ENCODE assay signal across 27 cellular contexts in the genomic region with DNA sequence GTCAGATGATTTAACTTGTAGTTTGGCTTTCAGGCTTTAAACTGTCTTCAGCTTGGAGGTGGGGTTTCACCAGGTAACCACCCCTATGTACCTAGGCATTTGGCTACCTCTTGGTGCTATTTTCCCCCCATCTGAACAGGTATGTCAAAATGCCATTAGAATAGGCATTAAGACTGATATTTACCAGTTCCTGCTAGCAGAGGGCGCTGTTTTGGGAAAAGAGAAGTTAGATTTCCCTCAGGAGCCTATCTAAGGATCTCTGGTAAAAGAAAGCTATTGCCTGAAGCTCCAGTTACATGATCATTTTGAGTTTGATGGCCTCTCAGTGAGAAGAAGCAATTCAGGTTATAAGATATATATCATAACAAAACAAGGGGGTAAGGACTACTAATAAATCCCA.
DNase-seq lines count a peak whose midpoint lies in the region; ATAC-seq, FAIRE-seq and TF ChIP-seq lines count a peak whose summit lies in the region.
"Had no signal": no experiment of that assay in that cellular context is flagged by ENCODE, and none has a peak within 500 bp of the region (broad histone marks: within the 10 kb centered on the region; RNA-seq: fewer than 3 reads in every experiment).

No MANE protein-coding gene starts in this region.

- CTCF ChIA-PET in A549 (lab: Yijun Ruan, JAX), result no interaction called here

- H3K9me3 Mint-ChIP-seq in chondrocyte (ENCODE audit: low read depth), result peaks cover 43% of the 10 kb centered on the region
- H3K9me3 Mint-ChIP-seq: activated T-helper 1 cell treated with anti-CD3 and anti-CD28 coated beads, Interleukin-12 subunit alpha, Interleukin-12 subunit beta, Interleukin-2, Interleukin-4 antibody, amounts not matched to agents 30 ng/mL and 10 ng/mL and 1 ng/mL, durations not matched to agents 14 hours and 24 hours and 36 hours had no signal

- FAIRE-seq in A549 (lab: Jason Lieb, UNC), result peak; percentile 39
- FAIRE-seq: pancreas, TTC549 had no signal

- H3K4me3 Mint-ChIP-seq in chondrocyte (ENCODE audit: unreplicated experiment), result no peak overlapping the region
- H3K4me3 Mint-ChIP-seq: activated CD8-positive, alpha-beta memory T cell treated with anti-CD3 and anti-CD28 coated beads, Interleukin-2, amount 10 ng/mL, durations not matched to agents 7 days and 5 days; activated naive CD8-positive, alpha-beta T cell; activated T-helper 1 cell treated with anti-CD3 and anti-CD28 coated beads, Interleukin-12 subunit alpha, Interleukin-12 subunit beta, Interleukin-2, Interleukin-4 antibody, amounts not matched to agents 30 ng/mL and 10 ng/mL and 1 ng/mL, durations not matched to agents 14 hours and 24 hours and 36 hours; CD4-positive, alpha-beta memory T cell; HFFc6; naive thymus-derived CD4-positive, alpha-beta T cell had no signal

- H3K27ac ChIP-seq in A549, result no peak overlapping the region
- H3K27ac ChIP-seq in suprapubic skin, result no peak overlapping the region
- H3K27ac ChIP-seq: gastrocnemius medialis, pancreas, thoracic aorta had no signal

- 0% methylated on average over 1 of the region's 1 CpG for whole genome bisulfite sequencing in A549 (ENCODE audit: missing lambda C conversion rate)
- WGBS in suprapubic skin, result 6% methylated on average over 1 of the region's 1 CpG

- ATAC-seq in A549 (no peak), left cardiac atrium (no peak), GM18868 (IDR thresholded peaks at IDR 0.05; ENCODE audit: unreplicated experiment) (no peak)
- ATAC-seq: activated CD8-positive, alpha-beta memory T cell treated with anti-CD3 and anti-CD28 coated beads, Interleukin-2, amount 10 ng/mL, durations not matched to agents 7 days and 5 days; esophagus mucosa; gastrocnemius medialis; naive thymus-derived CD4-positive, alpha-beta T cell; pancreas had no signal

- TF ChIP-seq CTCF in A549 (IDR thresholded peaks at IDR 0.05) (no peak), GM12873 (IDR thresholded peaks at IDR 0.05; ENCODE audit: insufficient read depth, low read depth, low read length, missing control alignments) (peak; percentile 17), chondrocyte (IDR thresholded peaks at IDR 0.05) (peak; percentile 19), suprapubic skin (IDR thresholded peaks at IDR 0.05) (no peak)

- H3K27me3 ChIP-seq in suprapubic skin, result no peaks in the 10 kb centered on the region
- H3K27me3 ChIP-seq: gastrocnemius medialis, pancreas had no signal

- TF ChIP-seq EP300 in A549 (IDR thresholded peaks at IDR 0.05) (no peak), suprapubic skin (IDR thresholded peaks at IDR 0.05) (no peak)

- DNase-seq in A549 (ENCODE audit: low read depth in 1 of 2, low spot score in 1 of 2) (no peak), NCI-H748 treated with DMSO at 0.1 percent for 48 hours (lab: John Stamatoyannopoulos, UW) (peak; percentile 0), chondrocyte (ENCODE audit: low spot score) (no peak), left cardiac atrium (no peak), GF-D8 (lab: John Stamatoyannopoulos, UW) (no peak), suprapubic skin (ENCODE audit: low spot score in 2 of 2) (no peak)
- DNase-seq: activated CD4-positive, alpha-beta T cell treated with anti-CD3 and anti-CD28 coated beads for 4 hours; activated CD8-positive, alpha-beta memory T cell treated with anti-CD3 and anti-CD28 coated beads, Interleukin-2, amount 10 ng/mL, durations not matched to agents 7 days and 5 days; CD4-positive, alpha-beta memory T cell; cerebellar nuclear complex; effector CD8-positive, alpha-beta T cell; gastrocnemius medialis; HFFc6; kidney glomerular epithelial cell; mesenchymal stem cell; naive thymus-derived CD4-positive, alpha-beta T cell; NCI-H1930; NCI-H446; pancreas; Right ventricle myocardium superior had no signal

- no peak overlapping the region for H3K4me2 ChIP-seq in A549

- H3K9me3 ChIP-seq in A549, result no peaks in the 10 kb centered on the region
- H3K9me3 ChIP-seq in suprapubic skin, result no peaks in the 10 kb centered on the region
- H3K9me3 ChIP-seq: gastrocnemius medialis, pancreas, thoracic aorta had no signal

- TF ChIP-seq RAD21 in A549 (conservative IDR thresholded peaks at IDR 0.05 in 1 of 2, IDR thresholded peaks at IDR 0.05 in 1 of 2), result no peak

- POLR2A ChIA-PET in A549 (lab: Yijun Ruan, JAX), result no interaction called here

- no peaks in the 10 kb centered on the region for H3K36me3 Mint-ChIP-seq in chondrocyte (ENCODE audit: low read depth)
- H3K36me3 Mint-ChIP-seq: activated CD8-positive, alpha-beta memory T cell treated with anti-CD3 and anti-CD28 coated beads, Interleukin-2, amount 10 ng/mL, durations not matched to agents 7 days and 5 days; activated naive CD8-positive, alpha-beta T cell; CD4-positive, alpha-beta memory T cell; naive thymus-derived CD4-positive, alpha-beta T cell had no signal

- no peaks in the 10 kb centered on the region for H3K4me1 Mint-ChIP-seq in chondrocyte (ENCODE audit: low read depth)
- H3K4me1 Mint-ChIP-seq: activated CD8-positive, alpha-beta memory T cell treated with anti-CD3 and anti-CD28 coated beads, Interleukin-2, amount 10 ng/mL, durations not matched to agents 7 days and 5 days; CD4-positive, alpha-beta memory T cell; naive thymus-derived CD4-positive, alpha-beta T cell had no signal

- TF ChIP-seq POLR2A in A549 (IDR thresholded peaks at IDR 0.05; ENCODE audit: low read length) (no peak), suprapubic skin (IDR thresholded peaks at IDR 0.05) (no peak)

- intact Hi-C loops in left cardiac atrium (cut with DNase I), result no loop called here

- H3K27me3 Mint-ChIP-seq in chondrocyte (ENCODE audit: low read depth), result no peaks in the 10 kb centered on the region
- H3K27me3 Mint-ChIP-seq: activated CD8-positive, alpha-beta memory T cell treated with anti-CD3 and anti-CD28 coated beads, Interleukin-2, amount 10 ng/mL, durations not matched to agents 7 days and 5 days; activated naive CD8-positive, alpha-beta T cell; CD4-positive, alpha-beta memory T cell; naive thymus-derived CD4-positive, alpha-beta T cell had no signal

- no peaks in the 10 kb centered on the region for H3K36me3 ChIP-seq in suprapubic skin
- H3K36me3 ChIP-seq: gastrocnemius medialis, pancreas, thoracic aorta had no signal

- H3K4me3 ChIP-seq in A549 (no peak overlapping the region), suprapubic skin (no peak overlapping the region)
- H3K4me3 ChIP-seq: gastrocnemius medialis, pancreas, thoracic aorta had no signal

- H3K4me1 ChIP-seq in A549, result no peaks in the 10 kb centered on the region
- H3K4me1 ChIP-seq in suprapubic skin, result no peaks in the 10 kb centered on the region
- H3K4me1 ChIP-seq: gastrocnemius medialis, pancreas had no signal

- no peak overlapping the region for H3K27ac Mint-ChIP-seq in chondrocyte (ENCODE audit: unreplicated experiment)
- H3K27ac Mint-ChIP-seq: activated CD8-positive, alpha-beta memory T cell treated with anti-CD3 and anti-CD28 coated beads, Interleukin-2, amount 10 ng/mL, durations not matched to agents 7 days and 5 days; activated naive CD8-positive, alpha-beta T cell; activated T-helper 1 cell treated with anti-CD3 and anti-CD28 coated beads, Interleukin-12 subunit alpha, Interleukin-12 subunit beta, Interleukin-2, Interleukin-4 antibody, amounts not matched to agents 30 ng/mL and 10 ng/mL and 1 ng/mL, durations not matched to agents 14 hours and 24 hours and 36 hours; CD4-positive, alpha-beta memory T cell; HFFc6; naive thymus-derived CD4-positive, alpha-beta T cell had no signal

TF ChIP-seq in A549, 52 proteins besides CTCF, POLR2A, EP300 and RAD21 (continues in another document):
- TF ChIP-seq MAZ (IDR thresholded peaks at IDR 0.05; ENCODE audit: borderline replicate concordance, low read depth, low read length), result no peak
- TF ChIP-seq SREBF2 (IDR thresholded peaks at IDR 0.05), result no peak
- TF ChIP-seq, protein P1, sequence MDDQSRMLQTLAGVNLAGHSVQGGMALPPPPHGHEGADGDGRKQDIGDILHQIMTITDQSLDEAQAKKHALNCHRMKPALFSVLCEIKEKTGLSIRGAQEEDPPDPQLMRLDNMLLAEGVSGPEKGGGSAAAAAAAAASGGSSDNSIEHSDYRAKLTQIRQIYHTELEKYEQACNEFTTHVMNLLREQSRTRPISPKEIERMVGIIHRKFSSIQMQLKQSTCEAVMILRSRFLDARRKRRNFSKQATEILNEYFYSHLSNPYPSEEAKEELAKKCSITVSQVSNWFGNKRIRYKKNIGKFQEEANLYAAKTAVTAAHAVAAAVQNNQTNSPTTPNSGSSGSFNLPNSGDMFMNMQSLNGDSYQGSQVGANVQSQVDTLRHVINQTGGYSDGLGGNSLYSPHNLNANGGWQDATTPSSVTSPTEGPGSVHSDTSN (IDR thresholded peaks at IDR 0.05), result no peak
- no peak for TF ChIP-seq ZNF302 (CRISPR knock-in tag; IDR thresholded peaks at IDR 0.05)
- no peak for TF ChIP-seq JUN (IDR thresholded peaks at IDR 0.05)
- no peak for TF ChIP-seq NPAS2 (CRISPR knock-in tag; IDR thresholded peaks at IDR 0.05; ENCODE audit: borderline replicate concordance)
- no peak for TF ChIP-seq KDM5A (IDR thresholded peaks at IDR 0.05)
- no peak for TF ChIP-seq ZC3H11A (IDR thresholded peaks at IDR 0.05)
- TF ChIP-seq, protein P2, sequence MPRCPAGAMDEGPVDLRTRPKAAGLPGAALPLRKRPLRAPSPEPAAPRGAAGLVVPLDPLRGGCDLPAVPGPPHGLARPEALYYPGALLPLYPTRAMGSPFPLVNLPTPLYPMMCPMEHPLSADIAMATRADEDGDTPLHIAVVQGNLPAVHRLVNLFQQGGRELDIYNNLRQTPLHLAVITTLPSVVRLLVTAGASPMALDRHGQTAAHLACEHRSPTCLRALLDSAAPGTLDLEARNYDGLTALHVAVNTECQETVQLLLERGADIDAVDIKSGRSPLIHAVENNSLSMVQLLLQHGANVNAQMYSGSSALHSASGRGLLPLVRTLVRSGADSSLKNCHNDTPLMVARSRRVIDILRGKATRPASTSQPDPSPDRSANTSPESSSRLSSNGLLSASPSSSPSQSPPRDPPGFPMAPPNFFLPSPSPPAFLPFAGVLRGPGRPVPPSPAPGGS (IDR thresholded peaks at IDR 0.05), result no peak
- no peak for TF ChIP-seq HOXA7 (CRISPR knock-in tag; IDR thresholded peaks at IDR 0.05)
- no peak for TF ChIP-seq HOXB5 (CRISPR knock-in tag; IDR thresholded peaks at IDR 0.05)
- no peak for TF ChIP-seq CBX8 (IDR thresholded peaks at IDR 0.05)

Comparison
In these comparisons a context has a peak if more than half of its experiments do, and no peak if none do; other contexts are left out.
1. CTCF ChIP-seq: peak in GM12873 (single experiment) and chondrocyte (single experiment); none in A549 (single experiment) and suprapubic skin (0 of 2).